ENCODE assay signal across 5 cellular contexts in genomic region chr22:32864596-32864995, GRCh38.
"Had no signal": no experiment of that assay in that cellular context is flagged by ENCODE, and none has a peak within 500 bp of the region (broad histone marks: within the 10 kb centered on the region; RNA-seq: fewer than 3 reads in every experiment).

No MANE protein-coding gene starts in this region.

- H3K27ac Mint-ChIP-seq: GM23338, H9 had no signal

- H2AFZ ChIP-seq: GM23338 had no signal

- H3K4me2 ChIP-seq: GM23338 had no signal

- H3K4me3 Mint-ChIP-seq: GM23338, H9 had no signal

- DNase-seq: H9, HCEC 1CT, IMR-90 had no signal

- H3K9me3 Mint-ChIP-seq: GM23338, H9 had no signal

- H3K4me1 Mint-ChIP-seq: H9 had no signal

- H3K4me3 ChIP-seq: GM23338, K562 had no signal
